In the genomic region with DNA sequence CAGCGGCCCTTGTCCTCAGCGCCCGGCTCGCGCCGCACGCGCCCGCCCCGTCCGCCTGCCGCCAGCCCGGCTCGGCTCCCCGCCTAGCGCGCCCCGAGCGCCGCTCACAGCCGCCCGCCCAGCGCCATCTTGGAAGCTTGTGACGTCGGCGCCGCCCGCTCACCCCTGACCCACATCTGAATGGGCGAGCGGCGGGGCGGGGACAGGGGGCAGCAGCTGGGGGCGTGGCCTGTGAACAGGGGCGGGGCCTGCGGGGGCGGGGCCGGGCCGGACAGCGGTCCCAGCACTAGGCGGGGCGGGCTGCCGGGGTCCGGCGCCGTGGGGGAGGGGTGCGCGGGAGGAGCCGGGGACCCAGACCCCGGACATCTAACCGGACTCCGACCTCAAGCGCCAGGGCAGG, we compare ENCODE assay signal across 9 cellular contexts. TPM values are rescaled to one million over a fixed set of nuclear protein-coding genes. Genes with fewer than 3 reads are reported as not detected.
DNase-seq lines count a peak whose midpoint lies in the region; ATAC-seq lines count a peak whose summit lies in the region.
"Not testable (repeated sequence)": the region's sequence is repeated elsewhere in the genome, so short reads cannot be mapped to it uniquely, and the experiment has no call there.
"Had no signal": no experiment of that assay in that cellular context is flagged by ENCODE, and none has a peak within 500 bp of the region (broad histone marks: within the 10 kb centered on the region; RNA-seq: fewer than 3 reads in every experiment).

No MANE protein-coding gene starts in this region.

- not testable (repeated sequence) for H3K4me3 Mint-ChIP-seq in effector memory CD8-positive, alpha-beta T cell; naive thymus-derived CD4-positive, alpha-beta T cell

- H3K4me3 ChIP-seq in naive thymus-derived CD4-positive, alpha-beta T cell (ENCODE audit: low read length): not testable (repeated sequence)

- H3K27me3 ChIP-seq in naive thymus-derived CD4-positive, alpha-beta T cell (ENCODE audit: control insufficient read depth in 2 of 2, insufficient read depth in 2 of 2, low read length in 2 of 2): not testable (repeated sequence)

- not testable (repeated sequence) for H3K27ac Mint-ChIP-seq in effector memory CD8-positive, alpha-beta T cell; naive thymus-derived CD4-positive, alpha-beta T cell

- ATAC-seq in GM18909 (IDR thresholded peaks at IDR 0.05; ENCODE audit: poor library complexity, unreplicated experiment): peak; percentile 72
- peak; percentile 72 for ATAC-seq in GM21576 (IDR thresholded peaks at IDR 0.05; ENCODE audit: unreplicated experiment)
- peak; percentile 89 for ATAC-seq in HG02885 (IDR thresholded peaks at IDR 0.05; ENCODE audit: poor library complexity, unreplicated experiment)
- peak; percentile 81 for ATAC-seq in HG03432 (IDR thresholded peaks at IDR 0.05; ENCODE audit: unreplicated experiment)
- peak; percentile 78 for ATAC-seq in effector memory CD8-positive, alpha-beta T cell (replicated peaks)
- ATAC-seq in naive thymus-derived CD4-positive, alpha-beta T cell: peak; percentile 88

- H3K27ac ChIP-seq in naive thymus-derived CD4-positive, alpha-beta T cell (ENCODE audit: low read depth, low read length): not testable (repeated sequence)

- not testable (repeated sequence) for H3K4me1 ChIP-seq in naive thymus-derived CD4-positive, alpha-beta T cell (ENCODE audit: control insufficient read depth in 2 of 2, insufficient read depth in 2 of 2, low read length in 2 of 2)

- H3K27me3 Mint-ChIP-seq in effector memory CD8-positive, alpha-beta T cell; naive thymus-derived CD4-positive, alpha-beta T cell: not testable (repeated sequence)

- not testable (repeated sequence) for H3K9me3 Mint-ChIP-seq in effector memory CD8-positive, alpha-beta T cell; naive thymus-derived CD4-positive, alpha-beta T cell

- H3K9me3 ChIP-seq in naive thymus-derived CD4-positive, alpha-beta T cell (ENCODE audit: control insufficient read depth in 2 of 3, low read length in 3 of 3): not testable (repeated sequence)

- DNase-seq in activated CD8-positive, alpha-beta memory T cell treated with anti-CD3 and anti-CD28 coated beads for 48 hours (ENCODE audit: low read depth in 2 of 3, low spot score in 2 of 3): peak in 2 of 3 experiments; percentile 25 to 41
- not testable (repeated sequence) for DNase-seq in effector memory CD8-positive, alpha-beta T cell
- peak in 1 of 9 donors; percentile 8 for DNase-seq in naive thymus-derived CD4-positive, alpha-beta T cell

- intact Hi-C loops in naive thymus-derived CD4-positive, alpha-beta T cell (cut with micrococcal nuclease): not testable (repeated sequence)

- CTCF ChIA-PET in naive thymus-derived CD4-positive, alpha-beta T cell (lab: Charles Lee): not testable (repeated sequence)

- H3K36me3 Mint-ChIP-seq in effector memory CD8-positive, alpha-beta T cell (ENCODE audit: insufficient read depth); naive thymus-derived CD4-positive, alpha-beta T cell: not testable (repeated sequence)

- not testable (repeated sequence) for H3K36me3 ChIP-seq in naive thymus-derived CD4-positive, alpha-beta T cell (ENCODE audit: control insufficient read depth in 2 of 3, insufficient read depth in 3 of 3, low read length in 3 of 3)

- H3K4me1 Mint-ChIP-seq in effector memory CD8-positive, alpha-beta T cell (ENCODE audit: low read depth in 2 of 2); naive thymus-derived CD4-positive, alpha-beta T cell: not testable (repeated sequence)

- POLR2A ChIA-PET in naive thymus-derived CD4-positive, alpha-beta T cell (lab: Charles Lee): not testable (repeated sequence)

RNA-seq across cellular contexts. Expression of a gene that starts 33.9 kb away (rescaled TPM):
- total RNA-seq in naive thymus-derived CD4-positive, alpha-beta T cell: 1 to 10 TPM in 2 of 5 experiments, under 1 TPM in 3; 0.27 to 4.4 (median 0.77) TPM
- 1 to 10 TPM in 1 of 2 donors, under 1 TPM in 1; 0.22 to 1.4 TPM for polyA plus RNA-seq in naive thymus-derived CD4-positive, alpha-beta T cell
- total RNA-seq: skeletal muscle tissue had no signal
- polyA plus RNA-seq: GM23248 had no signal

RNA-seq across cellular contexts. Expression of a gene that starts 50.1 kb away (rescaled TPM):
- total RNA-seq in naive thymus-derived CD4-positive, alpha-beta T cell: 10 to 100 TPM; 22.5 to 55.0 (median 34.2) TPM
- polyA plus RNA-seq in naive thymus-derived CD4-positive, alpha-beta T cell: 100 to 1,000 TPM in 1 of 2 donors, 10 to 100 TPM in 1; 89.8 to 101 TPM

RNA-seq across cellular contexts. Expression of a gene that starts 50.2 kb away (rescaled TPM):
- 1 to 10 TPM; 1.3 to 7.3 (median 3.7) TPM for total RNA-seq in naive thymus-derived CD4-positive, alpha-beta T cell
- 1 to 10 TPM in 1 of 2 donors, under 1 TPM in 1; 0.51 to 2.3 TPM for polyA plus RNA-seq in naive thymus-derived CD4-positive, alpha-beta T cell
